ENCODE assay signal across 19 cellular contexts in genomic region chr15:83767786-83768185, GRCh38.
DNase-seq lines count a peak whose midpoint lies in the region; ATAC-seq, FAIRE-seq and TF ChIP-seq lines count a peak whose summit lies in the region.
"Had no signal": no experiment of that assay in that cellular context is flagged by ENCODE, and none has a peak within 500 bp of the region (broad histone marks: within the 10 kb centered on the region; RNA-seq: fewer than 3 reads in every experiment).

No MANE protein-coding gene starts in this region.

- H3K4me1 ChIP-seq in osteoblast (ENCODE audit: insufficient read depth, low read length): no peaks in the 10 kb centered on the region

- no peak overlapping the region for H3K27ac ChIP-seq in osteoblast (ENCODE audit: low read depth, low read length)
- H3K27ac ChIP-seq: HL-60 had no signal

- no peaks in the 10 kb centered on the region for H4K20me1 ChIP-seq in osteoblast (ENCODE audit: insufficient read depth, low read length)

- DNase-seq in NCI-H226 (peak; percentile 65), bronchial epithelial cell (ENCODE audit: low read depth) (peak; percentile 56), left ventricle myocardium superior (no peak), osteoblast (ENCODE audit: insufficient read length, low spot score, missing footprints) (peak; percentile 35), NCI-H1417 treated with DMSO at 0.1 percent for 48 hours (lab: John Stamatoyannopoulos, UW) (no peak), amniotic stem cell (lab: John Stamatoyannopoulos, UW) (no peak)
- DNase-seq: AML-193, DMS 273 treated with DMSO at 0.1 percent for 48 hours, GDM1, HCEC 1CT, NCI-H2029, NCI-H524 had no signal

- H2AFZ ChIP-seq in osteoblast (ENCODE audit: low read length): no peak overlapping the region

- ATAC-seq in left ventricle myocardium superior: peak; percentile 53
- no peak for ATAC-seq in GM21423 (IDR thresholded peaks at IDR 0.05; ENCODE audit: unreplicated experiment)
- ATAC-seq in HG03025 (IDR thresholded peaks at IDR 0.05; ENCODE audit: low FRiP score, unreplicated experiment): no peak
- ATAC-seq: GM12878, K562, Panc1 had no signal

- no peaks in the 10 kb centered on the region for H3K9me3 ChIP-seq in osteoblast (ENCODE audit: low read depth, low read length)

- FAIRE-seq in bronchial epithelial cell (lab: Jason Lieb, UNC): no peak
- FAIRE-seq: GM12878, HTR-8/SVneo, K562 had no signal

- intact Hi-C loops in left ventricle myocardium superior (cut with micrococcal nuclease): no loop called here

- no peak overlapping the region for H3K4me2 ChIP-seq in osteoblast (ENCODE audit: insufficient read depth, low read length)

- TF ChIP-seq CTCF in bronchial epithelial cell (IDR thresholded peaks at IDR 0.05; ENCODE audit: insufficient read depth, low read length, severe bottlenecking) (no peak), osteoblast (IDR thresholded peaks at IDR 0.05; ENCODE audit: extremely low read depth, low read depth, low read length) (no peak)

- no peak overlapping the region for H3K4me3 ChIP-seq in bronchial epithelial cell (ENCODE audit: low read depth, low read length)
- no peak overlapping the region for H3K4me3 ChIP-seq in osteoblast (ENCODE audit: insufficient read depth, low read length)
- H3K4me3 ChIP-seq: GM12878, K562 had no signal

- H3K27me3 ChIP-seq in bronchial epithelial cell (ENCODE audit: control insufficient read depth, insufficient read depth, low read length) (no peaks in the 10 kb centered on the region), osteoblast (ENCODE audit: insufficient read depth, low read length) (no peaks in the 10 kb centered on the region)

- no peaks in the 10 kb centered on the region for H3K79me2 ChIP-seq in osteoblast (ENCODE audit: insufficient read depth, low read length)

- H3K36me3 ChIP-seq in bronchial epithelial cell (ENCODE audit: control insufficient read depth, insufficient read depth, low read length): no peaks in the 10 kb centered on the region
- H3K36me3 ChIP-seq in osteoblast (ENCODE audit: insufficient read depth, low read length): no peaks in the 10 kb centered on the region

Comparison
In these comparisons a context has a peak if more than half of its experiments do, and no peak if none do; other contexts are left out.
1. DNase-seq: peak in NCI-H226 (single experiment), bronchial epithelial cell (single experiment) and osteoblast (single experiment); none in left ventricle myocardium superior (single experiment), NCI-H1417 treated with DMSO at 0.1 percent for 48 hours (single experiment) and amniotic stem cell (single experiment).